ENCODE assay signal across 16 cellular contexts in genomic region chr4:7774301-7775019, GRCh38.
DNase-seq lines count a peak whose midpoint lies in the region; ATAC-seq, FAIRE-seq and TF ChIP-seq lines count a peak whose summit lies in the region.
"Had no signal": no experiment of that assay in that cellular context is flagged by ENCODE, and none has a peak within 500 bp of the region (broad histone marks: within the 10 kb centered on the region; RNA-seq: fewer than 3 reads in every experiment).

No MANE protein-coding gene starts in this region.

- H3K36me3 ChIP-seq in mucosa of rectum (ENCODE audit: control insufficient read depth in 2 of 2, insufficient read depth in 2 of 2, low read length in 2 of 2) (peaks cover 29 to 49% of the 10 kb centered on the region in 2 donors), small intestine (ENCODE audit: control insufficient read depth in 2 of 2, insufficient read depth in 2 of 2, low read length in 2 of 2) (peaks cover 2 to 11% of the 10 kb centered on the region in 2 donors)

- H3K4me3 ChIP-seq in mucosa of rectum (ENCODE audit: low read length in 2 of 2) (no peak overlapping the region), small intestine (ENCODE audit: low read depth in 1 of 2, low read length in 2 of 2) (no peak overlapping the region)

- no peak overlapping the region; the same call in 1 of the 2 replicates for H3K27ac Mint-ChIP-seq in HFFc6
- peak overlapping the region in 4 of 5 experiments; percentile 28 to 80 (median 53) for H3K27ac Mint-ChIP-seq in brain
- no peak overlapping the region for H3K27ac Mint-ChIP-seq in WTC11
- H3K27ac Mint-ChIP-seq: CD4-positive, CD25-positive, alpha-beta regulatory T cell had no signal

- peaks cover 24% of the 10 kb centered on the region for H3K27me3 Mint-ChIP-seq in HFFc6 (ENCODE audit: insufficient read depth)
- peaks cover 3% of the 10 kb centered on the region for H3K27me3 Mint-ChIP-seq in brain
- no peaks in the 10 kb centered on the region for H3K27me3 Mint-ChIP-seq in WTC11 (ENCODE audit: low read depth)
- H3K27me3 Mint-ChIP-seq: CD4-positive, CD25-positive, alpha-beta regulatory T cell had no signal

- peaks cover 84% of the 10 kb centered on the region for H3K36me3 Mint-ChIP-seq in HFFc6 (ENCODE audit: low read depth)
- H3K36me3 Mint-ChIP-seq in brain = peaks cover 87% of the 10 kb centered on the region
- peaks cover 35% of the 10 kb centered on the region for H3K36me3 Mint-ChIP-seq in WTC11

- 78 to 91% (median 88%) methylated on average over 20 of the region's 20 CpGs for WGBS in small intestine, 3 donors

- H3K4me1 ChIP-seq in mucosa of rectum (ENCODE audit: control insufficient read depth in 2 of 2, insufficient read depth in 2 of 2, low read length in 2 of 2) (peaks cover 35 to 59% of the 10 kb centered on the region in 2 donors), small intestine (ENCODE audit: control insufficient read depth in 2 of 2, insufficient read depth in 1 of 2, low read depth in 1 of 2, low read length in 1 of 2) (peaks cover 0 to 8% of the 10 kb centered on the region in 2 donors)

- FAIRE-seq in small intestine (lab: Jason Lieb, UNC) = no peak

- H3K9me3 ChIP-seq in mucosa of rectum (ENCODE audit: control insufficient read depth in 2 of 2, low read length in 2 of 2) = no peaks in the 10 kb centered on the region
- no peaks in the 10 kb centered on the region for H3K9me3 ChIP-seq in small intestine (ENCODE audit: control insufficient read depth, low read depth)

- no peaks in the 10 kb centered on the region for H3K27me3 ChIP-seq in mucosa of rectum (ENCODE audit: control insufficient read depth in 2 of 2, insufficient read depth in 2 of 2, low read length in 2 of 2)
- H3K27me3 ChIP-seq in small intestine (ENCODE audit: control insufficient read depth in 2 of 2, insufficient read depth in 2 of 2, low read length in 2 of 2) = no peaks in the 10 kb centered on the region

- ATAC-seq in WTC11 = no peak

- H3K27ac ChIP-seq in mucosa of rectum (ENCODE audit: low read depth in 2 of 2, low read length in 2 of 2) (peak overlapping the region; percentile 54 to 66), small intestine (ENCODE audit: low read depth in 1 of 2, low read length in 1 of 2) (peak overlapping the region; percentile 53 to 70)

- TF ChIP-seq CTCF in HFFc6 (IDR thresholded peaks at IDR 0.05) = no peak
- no peak for TF ChIP-seq CTCF in brain (conservative IDR thresholded peaks at IDR 0.05)
- TF ChIP-seq CTCF in WTC11 (IDR thresholded peaks at IDR 0.05) = no peak
- TF ChIP-seq CTCF in GM10266 (IDR thresholded peaks at IDR 0.05; ENCODE audit: control insufficient read depth, insufficient read depth, low read depth, missing control alignments) = no peak

- DNase-seq in HFFc6 (no peak), small intestine (no peak), WTC11 (ENCODE audit: low spot score) (no peak), GM10266 (ENCODE audit: extremely low spot score) (no peak), NCI-H510A treated with DMSO at 0.1 percent for 48 hours (lab: John Stamatoyannopoulos, UW) (no peak), NCI-H1417 treated with DMSO at 0.1 percent for 48 hours (lab: John Stamatoyannopoulos, UW) (no peak)
- DNase-seq: AML-193; CD4-positive, CD25-positive, alpha-beta regulatory T cell; MM.1S; NCI-H1105 treated with DMSO at 0.1 percent for 48 hours; NCI-H187 treated with DMSO at 0.1 percent for 48 hours; NCI-H345; NCI-H526 treated with DMSO at 0.1 percent for 48 hours; NK-92 treated with Interleukin-12 subunit alpha and Interleukin-12 subunit beta, amount 100 ng/mL, for 24 hours had no signal

- CTCF ChIA-PET in WTC11 (lab: Charles Lee) = interaction anchor here (1.8 to 3.6 kb wide), 3 partner anchors 12 to 30 kb away, joined by 5 to 13 read pairs (median 6); no protein-coding TSS in a partner anchor

- H3K4me1 Mint-ChIP-seq in HFFc6 (ENCODE audit: low read depth) = peaks cover 39% of the 10 kb centered on the region
- peaks cover 42% of the 10 kb centered on the region for H3K4me1 Mint-ChIP-seq in brain
- peaks cover 17% of the 10 kb centered on the region for H3K4me1 Mint-ChIP-seq in WTC11

- H3K9me3 Mint-ChIP-seq in HFFc6 (no peaks in the 10 kb centered on the region), brain (no peaks in the 10 kb centered on the region), WTC11 (no peaks in the 10 kb centered on the region)
- H3K9me3 Mint-ChIP-seq: CD4-positive, CD25-positive, alpha-beta regulatory T cell had no signal

- peak overlapping the region in 1 of 2 donors; percentile 69 for H3K9ac ChIP-seq in mucosa of rectum (ENCODE audit: low read depth in 1 of 2, low read length in 2 of 2)

- POLR2A ChIA-PET in WTC11 (lab: Charles Lee) = no interaction called here

- H3K4me3 Mint-ChIP-seq in HFFc6 = peak overlapping the region; percentile 22; the same call in 1 of the 2 replicates
- peak overlapping the region in 1 of 5 experiments; percentile 56 for H3K4me3 Mint-ChIP-seq in brain
- no peak overlapping the region for H3K4me3 Mint-ChIP-seq in WTC11
- H3K4me3 Mint-ChIP-seq: CD4-positive, CD25-positive, alpha-beta regulatory T cell had no signal

TF ChIP-seq in WTC11, 78 proteins besides CTCF, POLR2A, EP300 and RAD21 (continues in another document):
- TF ChIP-seq E2F5 (CRISPR knock-in tag; IDR thresholded peaks at IDR 0.05) (no peak), ZNF138 (CRISPR knock-in tag; conservative IDR thresholded peaks at IDR 0.05) (no peak), SMAD4 (CRISPR knock-in tag; IDR thresholded peaks at IDR 0.05) (no peak), STAT6 (CRISPR knock-in tag; conservative IDR thresholded peaks at IDR 0.05; ENCODE audit: low read depth) (no peak), NR1H2 (CRISPR knock-in tag; IDR thresholded peaks at IDR 0.05) (no peak), AR (CRISPR knock-in tag; IDR thresholded peaks at IDR 0.05) (no peak), JAZF1 (CRISPR knock-in tag; IDR thresholded peaks at IDR 0.05) (no peak), ZNF425 (CRISPR knock-in tag; conservative IDR thresholded peaks at IDR 0.05) (no peak), SP1 (CRISPR knock-in tag; conservative IDR thresholded peaks at IDR 0.05) (no peak)

Comparison
In these comparisons a context has a peak if more than half of its experiments do, and no peak if none do; other contexts are left out.
1. H3K27ac Mint-ChIP-seq: peak in brain (4 of 5); none in HFFc6 (single experiment) and WTC11 (single experiment).